In the genomic region with DNA sequence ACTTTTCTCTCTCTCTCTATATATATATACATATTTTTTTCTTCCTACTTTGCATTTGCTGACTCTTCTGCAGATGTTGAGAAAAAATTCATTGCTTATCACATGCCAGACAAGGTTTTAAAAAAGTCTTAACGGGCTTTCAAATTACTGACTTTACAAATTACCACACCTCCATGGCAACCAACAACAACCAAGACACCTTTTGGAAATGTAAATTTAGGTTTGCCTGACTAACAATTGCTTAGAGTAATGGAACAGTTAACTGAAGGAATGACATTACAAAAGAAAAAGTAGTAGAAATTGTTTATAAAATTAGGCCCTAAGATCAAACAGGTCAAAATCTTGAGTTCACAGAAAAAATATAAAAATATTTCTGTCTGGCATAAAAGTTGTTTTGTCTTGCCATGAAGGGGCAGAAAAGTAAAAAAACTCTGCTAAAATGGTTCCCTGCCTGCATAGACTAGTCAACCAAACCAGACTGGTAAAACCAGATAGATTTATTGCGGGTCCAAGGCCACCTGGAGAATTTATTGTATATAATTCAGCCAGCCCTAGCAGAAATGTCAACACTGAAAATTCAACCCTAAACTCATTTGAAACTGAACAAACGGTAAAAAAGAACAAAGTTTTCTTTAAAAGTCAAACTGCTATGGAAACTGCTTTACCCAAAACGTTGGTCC, we compare ENCODE assay signal across 14 cellular contexts.
"Had no signal": no experiment of that assay in that cellular context is flagged by ENCODE, and none has a peak within 500 bp of the region (broad histone marks: within the 10 kb centered on the region; RNA-seq: fewer than 3 reads in every experiment).

No MANE protein-coding gene starts in this region.

- H3K9ac ChIP-seq: neural progenitor cell had no signal

- ATAC-seq: activated CD8-positive, alpha-beta T cell treated with anti-CD3 and anti-CD28 coated beads for 36 hours; esophagus mucosa; pancreas had no signal

- H3K4me1 ChIP-seq: breast epithelium, left ventricle myocardium inferior, stomach had no signal

- H3K27ac ChIP-seq: breast epithelium, left ventricle myocardium inferior, neural progenitor cell, pancreas, stomach, thoracic aorta had no signal

- H3K9me3 ChIP-seq: breast epithelium, left ventricle myocardium inferior, pancreas, stomach, thoracic aorta had no signal

- H3K4me3 ChIP-seq: breast epithelium, left ventricle myocardium inferior, neural progenitor cell, pancreas, stomach, thoracic aorta had no signal

- H3K36me3 ChIP-seq: breast epithelium, left ventricle myocardium inferior, neural progenitor cell, pancreas, stomach, thoracic aorta had no signal

- DNase-seq: activated CD4-positive, alpha-beta T cell treated with anti-CD3 and anti-CD28 coated beads for 4 hours; activated CD8-positive, alpha-beta memory T cell treated with anti-CD3 and anti-CD28 coated beads, Interleukin-2, amount 50 U/mL, for 4 hours; activated CD8-positive, alpha-beta T cell treated with anti-CD3 and anti-CD28 coated beads for 36 hours; activated naive CD8-positive, alpha-beta T cell treated with anti-CD3 and anti-CD28 coated beads, Interleukin-2, amount 10 ng/mL, durations not matched to agents 7 days and 5 days; anterior cingulate cortex; left ventricle myocardium inferior; pancreas; retina; stomach; T1000 had no signal

- H3K27me3 ChIP-seq: breast epithelium, neural progenitor cell, pancreas, stomach had no signal
